In genomic region chr11:118216621-118217526, GRCh38 we compare ENCODE assay signal across 9 cellular contexts. TPM values are rescaled to one million over a fixed set of nuclear protein-coding genes. Genes with fewer than 3 reads are reported as not detected.
DNase-seq lines count a peak whose midpoint lies in the region; ATAC-seq and TF ChIP-seq lines count a peak whose summit lies in the region.
"Had no signal": no experiment of that assay in that cellular context is flagged by ENCODE, and none has a peak within 500 bp of the region (broad histone marks: within the 10 kb centered on the region; RNA-seq: fewer than 3 reads in every experiment).

No MANE protein-coding gene starts in this region.

- ATAC-seq in GM18861 (IDR thresholded peaks at IDR 0.05; ENCODE audit: unreplicated experiment): peak; percentile 40
- ATAC-seq in HG03064 (IDR thresholded peaks at IDR 0.05; ENCODE audit: low read depth, unreplicated experiment): peak; percentile 52
- ATAC-seq in omental fat pad (ENCODE audit: low FRiP score): no peak
- ATAC-seq in HG03159 (IDR thresholded peaks at IDR 0.05; ENCODE audit: unreplicated experiment): no peak

- no peaks in the 10 kb centered on the region for H3K27me3 Mint-ChIP-seq in activated T-cell treated with anti-CD3 and anti-CD28 coated beads, Interleukin-2, amount 50 U/mL, for 24 hours

- DNase-seq in activated T-cell treated with anti-CD3 and anti-CD28 coated beads, Interleukin-2, amount 50 U/mL, for 24 hours: peak; percentile 79
- DNase-seq in stimulated activated CD4-positive, alpha-beta T cell treated with anti-CD3 and anti-CD28 coated beads, Interleukin-2, amount 100 ng/mL, for 4 hours (ENCODE audit: low read depth): peak; percentile 42
- no peak for DNase-seq in COLO668 (lab: John Stamatoyannopoulos, UW; ENCODE audit: unreplicated experiment)
- DNase-seq in omental fat pad (ENCODE audit: low spot score): no peak
- no peak for DNase-seq in DMS79 (lab: John Stamatoyannopoulos, UW)

- H3K36me3 Mint-ChIP-seq in activated T-cell treated with anti-CD3 and anti-CD28 coated beads, Interleukin-2, amount 50 U/mL, for 24 hours (ENCODE audit: low read depth): peaks cover 83% of the 10 kb centered on the region

- H3K4me1 Mint-ChIP-seq in activated T-cell treated with anti-CD3 and anti-CD28 coated beads, Interleukin-2, amount 50 U/mL, for 24 hours (ENCODE audit: low read depth): peaks cover 98% of the 10 kb centered on the region

- H3K27ac Mint-ChIP-seq in activated T-cell treated with anti-CD3 and anti-CD28 coated beads, Interleukin-2, amount 50 U/mL, for 24 hours: no peak overlapping the region

- H3K4me3 Mint-ChIP-seq in activated T-cell treated with anti-CD3 and anti-CD28 coated beads, Interleukin-2, amount 50 U/mL, for 24 hours: peak overlapping the region; percentile 85

- TF ChIP-seq CTCF in omental fat pad (IDR thresholded peaks at IDR 0.05): no peak

- no peaks in the 10 kb centered on the region for H3K9me3 Mint-ChIP-seq in activated T-cell treated with anti-CD3 and anti-CD28 coated beads, Interleukin-2, amount 50 U/mL, for 24 hours

RNA-seq across cellular contexts. Expression of gene JAML, which starts 7.9 kb away (rescaled TPM):
- total RNA-seq in omental fat pad: 10 to 100 TPM in 3 of 4 donors, 1 to 10 TPM in 1; 9.9 to 35.9 (median 13.7) TPM
- total RNA-seq: osteocyte had no signal

RNA-seq across cellular contexts. Expression of gene MPZL3, which starts 35.3 kb away (rescaled TPM):
- total RNA-seq in omental fat pad: 1 to 10 TPM; 1.3 to 2.5 (median 2.4) TPM

RNA-seq across cellular contexts. Expression of gene SCN2B, which starts 40.4 kb away (rescaled TPM):
- total RNA-seq in omental fat pad: under 1 TPM in 2 of 4 donors, not detected in 2; 0.28 to 0.47 TPM
- total RNA-seq: osteocyte had no signal

RNA-seq across cellular contexts. Expression of gene MPZL2, which starts 47.2 kb away (rescaled TPM):
- total RNA-seq in omental fat pad: 10 to 100 TPM in 3 of 4 donors, 1 to 10 TPM in 1; 6.8 to 56.6 (median 33.6) TPM
- total RNA-seq: osteocyte had no signal

Comparison
In these comparisons a context has a peak if more than half of its experiments do, and no peak if none do; other contexts are left out.
1. ATAC-seq: peak in GM18861 (single experiment) and HG03064 (single experiment); none in omental fat pad (single experiment) and HG03159 (single experiment).
2. DNase-seq: peak in activated T-cell treated with anti-CD3 and anti-CD28 coated beads, Interleukin-2, amount 50 U/mL, for 24 hours (single experiment) and stimulated activated CD4-positive, alpha-beta T cell treated with anti-CD3 and anti-CD28 coated beads, Interleukin-2, amount 100 ng/mL, for 4 hours (single experiment); none in COLO668 (single experiment), omental fat pad (single experiment) and DMS79 (single experiment).